In genomic region chr3:45366305-45366704, GRCh38 we compare ENCODE assay signal across 18 cellular contexts.
"Had no signal": no experiment of that assay in that cellular context is flagged by ENCODE, and none has a peak within 500 bp of the region (broad histone marks: within the 10 kb centered on the region; RNA-seq: fewer than 3 reads in every experiment).

No MANE protein-coding gene starts in this region.

- H3K36me3 ChIP-seq: gastroesophageal sphincter, heart right ventricle, neural progenitor cell, tibial artery had no signal

- H3K9ac ChIP-seq: neural progenitor cell had no signal

- ATAC-seq: activated CD8-positive, alpha-beta memory T cell treated with anti-CD3 and anti-CD28 coated beads, Interleukin-2, amount 10 ng/mL, durations not matched to agents 7 days and 5 days; gastroesophageal sphincter; heart right ventricle; left ventricle myocardium superior; naive thymus-derived CD4-positive, alpha-beta T cell; WTC11 had no signal

- H3K9me3 ChIP-seq: tibial artery had no signal

- H3K4me3 ChIP-seq: gastroesophageal sphincter, heart right ventricle, neural progenitor cell, tibial artery had no signal

- H3K4me1 ChIP-seq: gastroesophageal sphincter, heart right ventricle, tibial artery had no signal

- H3K27ac ChIP-seq: gastroesophageal sphincter, heart right ventricle, neural progenitor cell, tibial artery had no signal

- DNase-seq: activated CD4-positive, alpha-beta memory T cell treated with anti-CD3 and anti-CD28 coated beads, Interleukin-2, amount 10 ng/mL, durations not matched to agents 7 days and 5 days; activated CD4-positive, alpha-beta T cell treated with anti-CD3 and anti-CD28 coated beads for 4 hours; activated CD8-positive, alpha-beta memory T cell treated with anti-CD3 and anti-CD28 coated beads, Interleukin-2, amount 10 ng/mL, durations not matched to agents 7 days and 5 days; amniotic stem cell; central memory CD4-positive, alpha-beta T cell; endodermal cell; heart right ventricle; immature natural killer cell; kidney glomerular epithelial cell; left ventricle myocardium superior; naive thymus-derived CD4-positive, alpha-beta T cell; stimulated activated CD4-positive, alpha-beta T cell treated with anti-CD3 and anti-CD28 coated beads, Interleukin-12 subunit alpha, Interleukin-12 subunit beta, amount 100 ng/mL, for 4 hours; stimulated activated CD4-positive, alpha-beta T cell treated with anti-CD3 and anti-CD28 coated beads, Interleukin-1b, Interleukin-23, amount 100 ng/mL, for 48 hours; stimulated activated naive CD4-positive, alpha-beta T cell treated with Interleukin-2 at 50 U/mL for 16 hours; tibial artery had no signal

- H2AFZ ChIP-seq: neural progenitor cell had no signal

- H3K27me3 ChIP-seq: gastroesophageal sphincter, tibial artery had no signal

- H3K4me2 ChIP-seq: neural progenitor cell had no signal
